ENCODE assay signal across 21 cellular contexts in the genomic region with DNA sequence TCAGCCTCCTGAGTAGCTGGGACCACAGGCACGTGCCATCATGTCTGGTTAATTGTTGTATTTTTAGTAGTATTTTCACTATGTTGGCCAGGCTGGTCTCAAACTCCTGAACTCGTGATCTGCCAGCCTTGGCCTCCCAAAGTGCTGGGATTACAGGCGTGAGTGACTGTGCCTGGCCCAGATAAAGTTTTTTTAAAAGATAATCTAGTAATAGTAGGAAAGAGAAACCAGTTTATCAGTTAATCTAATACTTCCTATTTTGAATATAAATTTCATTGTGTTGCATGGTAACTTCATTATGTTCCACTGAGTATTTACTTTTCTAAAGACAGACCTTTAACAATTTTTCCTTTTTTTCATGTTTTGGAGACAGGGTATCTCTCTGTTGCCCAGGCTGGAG.
"Had no signal": no experiment of that assay in that cellular context is flagged by ENCODE, and none has a peak within 500 bp of the region (broad histone marks: within the 10 kb centered on the region; RNA-seq: fewer than 3 reads in every experiment).

No MANE protein-coding gene starts in this region.

- H2AFZ ChIP-seq: neural progenitor cell had no signal

- H3K27me3 Mint-ChIP-seq: activated CD4-positive, alpha-beta memory T cell treated with anti-CD3 and anti-CD28 coated beads, Interleukin-2, amount 10 ng/mL, durations not matched to agents 7 days and 5 days; activated CD8-positive, alpha-beta memory T cell treated with anti-CD3 and anti-CD28 coated beads, Interleukin-2, amount 10 ng/mL, durations not matched to agents 7 days and 5 days; activated naive CD8-positive, alpha-beta T cell treated with anti-CD3 and anti-CD28 coated beads, Interleukin-2, amount 10 ng/mL, durations not matched to agents 7 days and 5 days; naive thymus-derived CD4-positive, alpha-beta T cell; progenitor cell of endocrine pancreas; stimulated activated naive CD8-positive, alpha-beta T cell treated with anti-CD3 and anti-CD28 coated beads, Interleukin-15, amount 100 ng/mL, for 72 hours had no signal

- H3K4me1 Mint-ChIP-seq: neural progenitor cell had no signal

- H3K36me3 Mint-ChIP-seq: neural progenitor cell had no signal

- H3K4me3 Mint-ChIP-seq: activated CD4-positive, alpha-beta memory T cell treated with anti-CD3 and anti-CD28 coated beads, Interleukin-2, amount 10 ng/mL, durations not matched to agents 7 days and 5 days; activated CD8-positive, alpha-beta memory T cell treated with anti-CD3 and anti-CD28 coated beads, Interleukin-2, amount 10 ng/mL, durations not matched to agents 7 days and 5 days; activated naive CD8-positive, alpha-beta T cell treated with anti-CD3 and anti-CD28 coated beads, Interleukin-2, amount 10 ng/mL, durations not matched to agents 7 days and 5 days; naive thymus-derived CD4-positive, alpha-beta T cell; neural progenitor cell; stimulated activated naive CD8-positive, alpha-beta T cell treated with anti-CD3 and anti-CD28 coated beads, Interleukin-15, amount 100 ng/mL, for 72 hours had no signal

- DNase-seq: activated CD4-positive, alpha-beta memory T cell treated with anti-CD3 and anti-CD28 coated beads, Interleukin-2, amount 10 ng/mL, durations not matched to agents 7 days and 5 days; activated CD4-positive, alpha-beta T cell treated with anti-CD3 and anti-CD28 coated beads for 48 hours; activated CD4-positive, CD25-positive, alpha-beta regulatory T cell; activated CD8-positive, alpha-beta memory T cell treated with anti-CD3 and anti-CD28 coated beads, Interleukin-2, amount 10 ng/mL, durations not matched to agents 7 days and 5 days; activated naive CD4-positive, alpha-beta T cell treated with Interleukin-2 at 50 U/mL for 16 hours; activated naive CD8-positive, alpha-beta T cell treated with anti-CD3 and anti-CD28 coated beads, Interleukin-2, amount 10 ng/mL, durations not matched to agents 7 days and 5 days; amygdala; foreskin melanocyte; mesendoderm; naive thymus-derived CD4-positive, alpha-beta T cell; stimulated activated CD4-positive, alpha-beta T cell treated with anti-CD3 and anti-CD28 coated beads, Interleukin-2, amount 100 ng/mL, for 24 hours; stimulated activated naive CD8-positive, alpha-beta T cell treated with anti-CD3 and anti-CD28 coated beads, Interleukin-15, amount 100 ng/mL, for 72 hours; T-helper 2 cell; trophoblast cell had no signal

- H3K4me3 ChIP-seq: cardiac muscle cell, neural progenitor cell, suprapubic skin, vagina had no signal

- ATAC-seq: activated CD8-positive, alpha-beta memory T cell treated with anti-CD3 and anti-CD28 coated beads, Interleukin-2, amount 10 ng/mL, durations not matched to agents 7 days and 5 days; naive thymus-derived CD4-positive, alpha-beta T cell; stimulated activated naive CD8-positive, alpha-beta T cell treated with anti-CD3 and anti-CD28 coated beads, Interleukin-15, amount 100 ng/mL, for 72 hours had no signal

- H3K27me3 ChIP-seq: cardiac muscle cell, neural progenitor cell, suprapubic skin, vagina had no signal

- H3K4me1 ChIP-seq: neural progenitor cell had no signal

- H3K9ac ChIP-seq: neural progenitor cell had no signal

- H3K9me3 ChIP-seq: suprapubic skin, vagina had no signal

- H3K27ac ChIP-seq: cardiac muscle cell, epithelial cell of prostate, neural progenitor cell, suprapubic skin, vagina had no signal

- H3K36me3 ChIP-seq: cardiac muscle cell, neural progenitor cell, suprapubic skin, vagina had no signal

- H3K9me3 Mint-ChIP-seq: activated CD4-positive, alpha-beta memory T cell treated with anti-CD3 and anti-CD28 coated beads, Interleukin-2, amount 10 ng/mL, durations not matched to agents 7 days and 5 days; activated naive CD8-positive, alpha-beta T cell treated with anti-CD3 and anti-CD28 coated beads, Interleukin-2, amount 10 ng/mL, durations not matched to agents 7 days and 5 days; activated T-helper 2 cell treated with anti-CD3 and anti-CD28 coated beads, Interferon-gamma antibody, Interleukin-2, Interleukin-4, amounts not matched to agents 10 μg/mL and 5 μg/mL and 100 μg/mL, durations not matched to agents 14 hours and 24 hours and 36 hours; naive thymus-derived CD4-positive, alpha-beta T cell; neural progenitor cell; stimulated activated naive CD8-positive, alpha-beta T cell treated with anti-CD3 and anti-CD28 coated beads, Interleukin-15, amount 100 ng/mL, for 72 hours had no signal

- H3K4me2 ChIP-seq: neural progenitor cell had no signal

- H3K27ac Mint-ChIP-seq: activated CD4-positive, alpha-beta memory T cell treated with anti-CD3 and anti-CD28 coated beads, Interleukin-2, amount 10 ng/mL, durations not matched to agents 7 days and 5 days; activated CD8-positive, alpha-beta memory T cell treated with anti-CD3 and anti-CD28 coated beads, Interleukin-2, amount 10 ng/mL, durations not matched to agents 7 days and 5 days; activated naive CD8-positive, alpha-beta T cell treated with anti-CD3 and anti-CD28 coated beads, Interleukin-2, amount 10 ng/mL, durations not matched to agents 7 days and 5 days; activated T-helper 2 cell treated with anti-CD3 and anti-CD28 coated beads, Interferon-gamma antibody, Interleukin-2, Interleukin-4, amounts not matched to agents 10 μg/mL and 5 μg/mL and 100 μg/mL, durations not matched to agents 14 hours and 24 hours and 36 hours; neural progenitor cell; stimulated activated naive CD8-positive, alpha-beta T cell treated with anti-CD3 and anti-CD28 coated beads, Interleukin-15, amount 100 ng/mL, for 72 hours had no signal
